8 cellular contexts compared by ENCODE assay signal in genomic region chr13:110705356-110705825, GRCh38. TPM values are rescaled to one million over a fixed set of nuclear protein-coding genes. Genes with fewer than 3 reads are reported as not detected.
DNase-seq lines count a peak whose midpoint lies in the region; ATAC-seq and TF ChIP-seq lines count a peak whose summit lies in the region.

No MANE protein-coding gene starts in this region.

- intact Hi-C loops in activated naive CD4-positive, alpha-beta T cell treated with anti-CD3 and anti-CD28 coated beads for 36 hours (cut with micrococcal nuclease), result no loop called here

- H3K27me3 ChIP-seq in liver (ENCODE audit: control insufficient read depth in 4 of 4, insufficient read depth in 4 of 4, low read length in 3 of 4), result no peaks in the 10 kb centered on the region
- H3K27me3 ChIP-seq in tibial nerve, result no peaks in the 10 kb centered on the region

- ATAC-seq in HG02642 (IDR thresholded peaks at IDR 0.05; ENCODE audit: poor library complexity, unreplicated experiment), result no peak
- ATAC-seq in GM21786 (IDR thresholded peaks at IDR 0.05; ENCODE audit: unreplicated experiment), result no peak

- TF ChIP-seq RAD21 in liver (IDR thresholded peaks at IDR 0.05), result no peak

- H3K4me3 ChIP-seq in liver (ENCODE audit: low read depth in 1 of 3, low read length in 3 of 3) (peak overlapping the region; percentile 69 to 93 (median 78)), tibial nerve (peak overlapping the region; percentile 61 to 84 (median 72))

- no peak for TF ChIP-seq POLR2A in tibial nerve (IDR thresholded peaks at IDR 0.05)

- no peaks in the 10 kb centered on the region for H3K9me3 Mint-ChIP-seq in activated naive CD4-positive, alpha-beta T cell treated with anti-CD3 and anti-CD28 coated beads for 36 hours

- H3K27ac ChIP-seq in angular gyrus (ENCODE audit: low read depth, low read length), result peak overlapping the region; percentile 80
- peak overlapping the region; percentile 34 to 85 for H3K27ac ChIP-seq in liver (ENCODE audit: low read depth in 1 of 2, low read length in 2 of 2)
- H3K27ac ChIP-seq in tibial nerve, result peak overlapping the region; percentile 63 to 88 (median 83)

- H3K27me3 Mint-ChIP-seq in activated naive CD4-positive, alpha-beta T cell treated with anti-CD3 and anti-CD28 coated beads for 36 hours (ENCODE audit: low read depth), result no peaks in the 10 kb centered on the region

- WGBS in liver, result 5% methylated on average over 12 of the region's 12 CpGs
- WGBS in tibial nerve, 2 donors, result 3 to 6% methylated on average over 12 of the region's 12 CpGs

- TF ChIP-seq EP300 in tibial nerve (IDR thresholded peaks at IDR 0.05), result no peak

- H3K36me3 ChIP-seq in liver (ENCODE audit: control insufficient read depth in 4 of 4, insufficient read depth in 3 of 4, low read depth in 1 of 4, low read length in 3 of 4) (peaks cover 0 to 11% (median 2%) of the 10 kb centered on the region in 4 donors), tibial nerve (peaks cover 0 to 16% (median 0%) of the 10 kb centered on the region in 3 donors)

- H3K9ac ChIP-seq in liver (ENCODE audit: low read depth in 1 of 2, low read length in 2 of 2), result peak overlapping the region; percentile 79 to 80

- H3K4me1 ChIP-seq in liver (ENCODE audit: control insufficient read depth in 4 of 4, insufficient read depth in 4 of 4, low read length in 3 of 4) (peaks cover 2 to 20% (median 12%) of the 10 kb centered on the region in 4 donors), tibial nerve (peaks cover 0 to 54% (median 21%) of the 10 kb centered on the region in 4 donors)

- H3K4me1 Mint-ChIP-seq in activated naive CD4-positive, alpha-beta T cell treated with anti-CD3 and anti-CD28 coated beads for 36 hours (ENCODE audit: low read depth), result peaks cover 42% of the 10 kb centered on the region

- H3K9me3 ChIP-seq in liver (ENCODE audit: control insufficient read depth in 4 of 4, low read length in 3 of 4) (no peaks in the 10 kb centered on the region), tibial nerve (no peaks in the 10 kb centered on the region)

- H3K27ac Mint-ChIP-seq in activated naive CD4-positive, alpha-beta T cell treated with anti-CD3 and anti-CD28 coated beads for 36 hours, result peak overlapping the region; percentile 87

- peaks cover 21% of the 10 kb centered on the region for H3K36me3 Mint-ChIP-seq in activated naive CD4-positive, alpha-beta T cell treated with anti-CD3 and anti-CD28 coated beads for 36 hours (ENCODE audit: low read depth)

- DNase-seq in activated naive CD4-positive, alpha-beta T cell treated with anti-CD3 and anti-CD28 coated beads for 36 hours, result no peak
- DNase-seq in activated naive CD4-positive, alpha-beta T cell treated with Interleukin-2 at 50 U/mL for 16 hours, result no peak
- DNase-seq in tibial nerve (ENCODE audit: low spot score in 2 of 2) (no peak), ureter (ENCODE audit: low spot score) (no peak)

- CTCF ChIA-PET in activated naive CD4-positive, alpha-beta T cell treated with anti-CD3 and anti-CD28 coated beads for 36 hours (lab: Charles Lee), result interaction anchor here (0.6 to 1.1 kb wide), 2 partner anchors 18 to 89 kb away, joined by 3 to 5 read pairs; no protein-coding TSS in a partner anchor

- H3K4me3 Mint-ChIP-seq in activated naive CD4-positive, alpha-beta T cell treated with anti-CD3 and anti-CD28 coated beads for 36 hours, result peak overlapping the region; percentile 93

- no peak for TF ChIP-seq CTCF in liver (IDR thresholded peaks at IDR 0.05; ENCODE audit: low read depth, low read length, missing input control)
- TF ChIP-seq CTCF in tibial nerve (IDR thresholded peaks at IDR 0.05), result no peak

TF ChIP-seq in liver, 16 proteins besides CTCF, POLR2A, EP300 and RAD21:
- TF ChIP-seq REST (IDR thresholded peaks at IDR 0.05), result no peak
- no peak for TF ChIP-seq NR2F2 (IDR thresholded peaks at IDR 0.05)
- TF ChIP-seq ATF3 (IDR thresholded peaks at IDR 0.05), result no peak
- TF ChIP-seq SP1 (IDR thresholded peaks at IDR 0.05), result no peak
- TF ChIP-seq EGR1 (IDR thresholded peaks at IDR 0.05; ENCODE audit: low read depth in 2 of 2), result no peak
- TF ChIP-seq, protein P1, sequence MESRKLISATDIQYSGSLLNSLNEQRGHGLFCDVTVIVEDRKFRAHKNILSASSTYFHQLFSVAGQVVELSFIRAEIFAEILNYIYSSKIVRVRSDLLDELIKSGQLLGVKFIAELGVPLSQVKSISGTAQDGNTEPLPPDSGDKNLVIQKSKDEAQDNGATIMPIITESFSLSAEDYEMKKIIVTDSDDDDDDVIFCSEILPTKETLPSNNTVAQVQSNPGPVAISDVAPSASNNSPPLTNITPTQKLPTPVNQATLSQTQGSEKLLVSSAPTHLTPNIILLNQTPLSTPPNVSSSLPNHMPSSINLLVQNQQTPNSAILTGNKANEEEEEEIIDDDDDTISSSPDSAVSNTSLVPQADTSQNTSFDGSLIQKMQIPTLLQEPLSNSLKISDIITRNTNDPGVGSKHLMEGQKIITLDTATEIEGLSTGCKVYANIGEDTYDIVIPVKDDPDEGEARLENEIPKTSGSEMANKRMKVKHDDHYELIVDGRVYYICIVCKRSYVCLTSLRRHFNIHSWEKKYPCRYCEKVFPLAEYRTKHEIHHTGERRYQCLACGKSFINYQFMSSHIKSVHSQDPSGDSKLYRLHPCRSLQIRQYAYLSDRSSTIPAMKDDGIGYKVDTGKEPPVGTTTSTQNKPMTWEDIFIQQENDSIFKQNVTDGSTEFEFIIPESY (IDR thresholded peaks at IDR 0.05), result no peak
- TF ChIP-seq, protein P2, sequence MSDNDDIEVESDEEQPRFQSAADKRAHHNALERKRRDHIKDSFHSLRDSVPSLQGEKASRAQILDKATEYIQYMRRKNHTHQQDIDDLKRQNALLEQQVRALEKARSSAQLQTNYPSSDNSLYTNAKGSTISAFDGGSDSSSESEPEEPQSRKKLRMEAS (IDR thresholded peaks at IDR 0.05), result no peak
- no peak for TF ChIP-seq FOXA2 (IDR thresholded peaks at IDR 0.05)
- no peak for TF ChIP-seq YY1 (IDR thresholded peaks at IDR 0.05)
- no peak for TF ChIP-seq FOXA1 (IDR thresholded peaks at IDR 0.05)
- TF ChIP-seq JUND (IDR thresholded peaks at IDR 0.05), result no peak
- no peak for TF ChIP-seq HNF4A (conservative IDR thresholded peaks at IDR 0.05)
- no peak for TF ChIP-seq GABPA (IDR thresholded peaks at IDR 0.05 in 1 of 2, conservative IDR thresholded peaks at IDR 0.05 in 1 of 2)

RNA-seq across cellular contexts. Expression of gene CARS2, which starts 0.5 kb away (rescaled TPM):
- total RNA-seq in activated naive CD4-positive, alpha-beta T cell treated with anti-CD3 and anti-CD28 coated beads for 36 hours, result 10 to 100 TPM; 42.4 to 44.2 TPM
- total RNA-seq in liver, result 10 to 100 TPM; 28.6 to 32.3 TPM
- polyA plus RNA-seq in liver, result 10 to 100 TPM; 30.5 to 44.0 TPM
- 10 to 100 TPM; 33.7 to 68.4 (median 64.3) TPM for total RNA-seq in tibial nerve
- 86.7 TPM for total RNA-seq in ureter

RNA-seq across cellular contexts. Expression of gene ING1, which starts 8.1 kb away (rescaled TPM):
- total RNA-seq in activated naive CD4-positive, alpha-beta T cell treated with anti-CD3 and anti-CD28 coated beads for 36 hours, result 10 to 100 TPM; 14.6 to 15.0 TPM
- total RNA-seq in liver (10 to 100 TPM in 1 of 2 donors, 1 to 10 TPM in 1; 7.5 to 14.1 TPM), tibial nerve (10 to 100 TPM; 23.6 to 32.2 (median 28.3) TPM), ureter (8.8 TPM)
- polyA plus RNA-seq in liver, result 10 to 100 TPM in 1 of 2 donors, 1 to 10 TPM in 1; 8.0 to 10.1 TPM
